8 cellular contexts compared by ENCODE assay signal in the genomic region with DNA sequence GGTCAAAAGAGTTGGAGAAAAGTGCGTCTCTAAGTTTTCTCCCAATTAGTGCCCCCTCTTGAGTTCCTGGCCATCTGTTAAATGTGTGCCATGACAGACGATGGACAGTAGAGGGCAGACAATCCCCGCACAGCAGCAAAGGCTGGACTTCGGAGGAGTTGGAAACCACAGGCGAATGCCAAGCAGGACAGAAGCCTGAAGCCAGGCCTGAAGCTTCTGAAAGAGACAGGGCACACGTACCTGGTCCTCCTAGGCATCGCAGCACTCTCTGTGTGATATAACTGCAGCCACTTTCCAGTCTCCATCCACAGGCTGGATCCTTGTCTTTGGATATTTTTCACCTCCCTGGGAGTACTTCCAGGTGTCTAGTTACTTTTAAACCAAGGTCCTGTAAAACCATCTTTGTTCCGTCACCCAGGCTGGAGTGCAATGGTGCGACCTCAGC. TPM values are rescaled to one million over a fixed set of nuclear protein-coding genes. Genes with fewer than 3 reads are reported as not detected.
DNase-seq lines count a peak whose midpoint lies in the region; ATAC-seq and TF ChIP-seq lines count a peak whose summit lies in the region.

No MANE protein-coding gene starts in this region.

- no peaks in the 10 kb centered on the region for H3K36me3 ChIP-seq in spleen

- ATAC-seq in GM21529 (IDR thresholded peaks at IDR 0.05; ENCODE audit: unreplicated experiment), result no peak

- no peaks in the 10 kb centered on the region for H3K27me3 ChIP-seq in spleen (replicated peaks in 1 of 7)

- intact Hi-C loops in spleen (cut with DNase I; ENCODE audit: low total_unique reads), result loop anchor here (5.0 to 10.0 kb wide), 2 partner anchors 136 to 339 kb away; no protein-coding TSS in a partner anchor

- no peak overlapping the region for H3K27ac ChIP-seq in spleen

- TF ChIP-seq CTCF in spleen (IDR thresholded peaks at IDR 0.05 in 8 of 11, conservative IDR thresholded peaks at IDR 0.05 in 3 of 11), result peak; percentile 64 to 87 (median 85)

- no peak for TF ChIP-seq POLR2A in spleen (IDR thresholded peaks at IDR 0.05)

- H3K4me1 ChIP-seq in spleen, result peaks cover 3 to 30% (median 13%) of the 10 kb centered on the region in 6 donors

- DNase-seq in NCI-H524 (lab: John Stamatoyannopoulos, UW) (peak; percentile 62), NCI-H524 treated with DMSO at 0.1 percent for 48 hours (lab: John Stamatoyannopoulos, UW) (no peak), NCI-H1048 (lab: John Stamatoyannopoulos, UW) (peak; percentile 14), T-helper 9 cell (peak; percentile 22), cerebellar cortex (ENCODE audit: low spot score) (peak; percentile 88), islet precursor cell (peak; percentile 94), spleen (peak; percentile 84)

- H3K4me3 ChIP-seq in spleen, result no peak overlapping the region

- 18 to 30% (median 23%) methylated on average over 9 of the region's 9 CpGs for WGBS in spleen, 5 donors

- H3K9me3 ChIP-seq in spleen, result no peaks in the 10 kb centered on the region

RNA-seq across cellular contexts. Expression of a gene that starts 14.5 kb away (rescaled TPM):
- 1 to 10 TPM; 1.1 to 2.8 (median 2.3) TPM for total RNA-seq in spleen
- 1 to 10 TPM; 4.2 to 4.7 (median 4.3) TPM for polyA plus RNA-seq in spleen

RNA-seq across cellular contexts. Expression of a gene that starts 14.7 kb away (rescaled TPM):
- 10 to 100 TPM in 6 of 7 donors, 1 to 10 TPM in 1; 6.0 to 18.2 (median 16.1) TPM for total RNA-seq in spleen
- 10 to 100 TPM; 17.3 to 28.9 (median 17.5) TPM for polyA plus RNA-seq in spleen

RNA-seq across cellular contexts. Expression of a gene that starts 25.2 kb away (rescaled TPM):
- 100 to 1,000 TPM in 2 of 7 donors, 10 to 100 TPM in 5; 38.8 to 114 (median 76.2) TPM for total RNA-seq in spleen
- 100 to 1,000 TPM in 2 of 3 donors, 10 to 100 TPM in 1; 90.5 to 215 (median 140) TPM for polyA plus RNA-seq in spleen

RNA-seq across cellular contexts. Expression of a gene that starts 25.6 kb away (rescaled TPM):
- total RNA-seq in spleen, result 10 to 100 TPM; 13.1 to 21.8 (median 18.9) TPM
- 1 to 10 TPM; 4.2 to 9.5 (median 5.6) TPM for polyA plus RNA-seq in spleen

RNA-seq across cellular contexts. Expression of a gene that starts 47.1 kb away (rescaled TPM):
- total RNA-seq in spleen, result 10 to 100 TPM in 2 of 7 donors, 1 to 10 TPM in 5; 1.3 to 18.4 (median 7.0) TPM
- polyA plus RNA-seq in spleen, result 1 to 10 TPM; 1.0 to 2.8 (median 1.3) TPM
